In genomic region chr13:61774903-61775302, GRCh38 we compare ENCODE assay signal across 25 cellular contexts.
DNase-seq lines count a peak whose midpoint lies in the region; ATAC-seq and TF ChIP-seq lines count a peak whose summit lies in the region.
"Had no signal": no experiment of that assay in that cellular context is flagged by ENCODE, and none has a peak within 500 bp of the region (broad histone marks: within the 10 kb centered on the region; RNA-seq: fewer than 3 reads in every experiment).

No MANE protein-coding gene starts in this region.

- H3K4me1 ChIP-seq in BE2C: peaks cover 6% of the 10 kb centered on the region
- H3K4me1 ChIP-seq: A549, SJCRH30 had no signal

- no peak overlapping the region for H3K27ac Mint-ChIP-seq in activated T-cell treated with anti-CD3 and anti-CD28 coated beads, Interleukin-2, amount 50 U/mL, for 24 hours
- H3K27ac Mint-ChIP-seq: HFFc6 had no signal

- 0 out of 2 replicates have a peak, but pooled peaks have one; percentile 2 for TF ChIP-seq CTCF in BE2C (IDR thresholded peaks at IDR 0.05; ENCODE audit: low read depth, low read length)
- TF ChIP-seq CTCF in dorsolateral prefrontal cortex (IDR thresholded peaks at IDR 0.05 in 54 of 56, conservative IDR thresholded peaks at IDR 0.05 in 2 of 56; ENCODE audit: low read depth in 1 of 56, partially characterized antibody in 56 of 56): peak in 54 of 56 donors; percentile 10 to 76 (median 48)

- H3K4me1 Mint-ChIP-seq in activated T-cell treated with anti-CD3 and anti-CD28 coated beads, Interleukin-2, amount 50 U/mL, for 24 hours (ENCODE audit: low read depth): no peaks in the 10 kb centered on the region

- peaks cover 10% of the 10 kb centered on the region for H3K9me3 Mint-ChIP-seq in activated T-cell treated with anti-CD3 and anti-CD28 coated beads, Interleukin-2, amount 50 U/mL, for 24 hours

- H3K36me3 Mint-ChIP-seq in activated T-cell treated with anti-CD3 and anti-CD28 coated beads, Interleukin-2, amount 50 U/mL, for 24 hours (ENCODE audit: low read depth): no peaks in the 10 kb centered on the region

- DNase-seq in BE2C (no peak), dorsolateral prefrontal cortex (peak in 1 of 10 donors; percentile 20), substantia nigra (lab: John Stamatoyannopoulos, UW) (peak in 8 of 49 donors; percentile 4 to 66 (median 23)), AG08396 (ENCODE audit: low spot score) (no peak)
- DNase-seq in activated T-cell treated with anti-CD3 and anti-CD28 coated beads, Interleukin-2, amount 50 U/mL, for 24 hours: no peak
- DNase-seq: Calu3, DMS79 treated with DMSO at 0.1 percent for 48 hours, GOT3, HFFc6, Kasumi-1, NCI-H1092 treated with DMSO at 0.1 percent for 48 hours, NCI-H1436, NCI-H187, NCI-H2081 treated with DMSO at 0.1 percent for 48 hours, NCI-H524, NCI-H748 treated with DMSO at 0.1 percent for 48 hours, PC-3, SJCRH30 had no signal

- intact Hi-C loops in dorsolateral prefrontal cortex (cut with DNase I): no loop called here

- no peak overlapping the region for H3K4me3 Mint-ChIP-seq in activated T-cell treated with anti-CD3 and anti-CD28 coated beads, Interleukin-2, amount 50 U/mL, for 24 hours
- H3K4me3 Mint-ChIP-seq: HFFc6 had no signal

- H3K27me3 Mint-ChIP-seq in activated T-cell treated with anti-CD3 and anti-CD28 coated beads, Interleukin-2, amount 50 U/mL, for 24 hours: no peaks in the 10 kb centered on the region

- H3K4me3 ChIP-seq in BE2C (ENCODE audit: low read depth, low read length) (no peak overlapping the region), dorsolateral prefrontal cortex (no peak overlapping the region)
- H3K4me3 ChIP-seq: A549, HAP-1, K562, SJCRH30 had no signal

- H3K9me3 ChIP-seq in BE2C: no peaks in the 10 kb centered on the region
- H3K9me3 ChIP-seq: A549, HAP-1, SJCRH30 had no signal

- ATAC-seq in GM21717 (IDR thresholded peaks at IDR 0.05; ENCODE audit: unreplicated experiment) (no peak), HG03378 (IDR thresholded peaks at IDR 0.05; ENCODE audit: unreplicated experiment) (no peak)
- ATAC-seq: A549, K562, PC-3, Right ventricle myocardium inferior had no signal

- no peaks in the 10 kb centered on the region for H3K27me3 ChIP-seq in BE2C
- H3K27me3 ChIP-seq in dorsolateral prefrontal cortex: peaks cover 0 to 5% (median 0%) of the 10 kb centered on the region in 45 donors
- no peaks in the 10 kb centered on the region for H3K27me3 ChIP-seq in layer of hippocampus (ENCODE audit: control insufficient read depth, insufficient read depth, low read length)

- H3K27ac ChIP-seq in dorsolateral prefrontal cortex (peak overlapping the region in 53 of 59 donors; percentile 12 to 90 (median 69)), layer of hippocampus (ENCODE audit: low read depth, low read length) (peak overlapping the region; percentile 56), substantia nigra (ENCODE audit: low read depth, low read length, poor library complexity, severe bottlenecking) (peak overlapping the region; percentile 88)
- H3K27ac ChIP-seq: A549, SJCRH30 had no signal

- H3K36me3 ChIP-seq in BE2C: no peaks in the 10 kb centered on the region
- H3K36me3 ChIP-seq: HAP-1, SJCRH30 had no signal
